In the genomic region with DNA sequence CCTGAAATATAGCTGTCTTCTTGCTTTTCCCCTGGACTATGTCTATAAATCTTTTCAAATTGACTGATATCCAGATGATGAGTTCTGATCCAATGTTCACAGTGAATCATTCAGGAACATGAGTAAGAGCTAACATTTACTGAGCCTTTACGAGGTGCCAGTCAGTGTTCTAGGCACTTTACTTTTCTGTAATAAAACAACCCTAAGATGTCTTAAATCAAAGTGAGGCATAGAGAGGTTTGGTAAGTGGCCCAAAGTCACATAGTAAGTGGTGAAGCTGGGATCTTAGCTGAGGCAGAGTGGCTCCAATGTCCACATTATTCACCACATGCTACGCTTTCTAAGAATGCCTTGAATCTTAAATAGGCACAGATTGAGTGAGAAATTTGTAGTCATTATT, we compare ENCODE assay signal across 5 cellular contexts.
"Had no signal": no experiment of that assay in that cellular context is flagged by ENCODE, and none has a peak within 500 bp of the region (broad histone marks: within the 10 kb centered on the region; RNA-seq: fewer than 3 reads in every experiment).

No MANE protein-coding gene starts in this region.

- ATAC-seq: HepG2, K562 had no signal

- H3K4me3 ChIP-seq: K562 had no signal

- H3K27ac ChIP-seq: HL-60 had no signal

- DNase-seq: IMR-90, KBM-7 had no signal
